ENCODE assay signal across 18 cellular contexts in genomic region chr7:6556196-6556595, GRCh38. TPM values are rescaled to one million over a fixed set of nuclear protein-coding genes. Genes with fewer than 3 reads are reported as not detected.
DNase-seq lines count a peak whose midpoint lies in the region; ATAC-seq, FAIRE-seq and TF ChIP-seq lines count a peak whose summit lies in the region.
"Had no signal": no experiment of that assay in that cellular context is flagged by ENCODE, and none has a peak within 500 bp of the region (broad histone marks: within the 10 kb centered on the region; RNA-seq: fewer than 3 reads in every experiment).

No MANE protein-coding gene starts in this region.

- H3K9ac ChIP-seq in HCT116 (ENCODE audit: low read length) = no peak overlapping the region
- no peak overlapping the region for H3K9ac ChIP-seq in GM12878 (ENCODE audit: control insufficient read depth, insufficient read depth, low read length)
- H3K9ac ChIP-seq in neural progenitor cell = no peak overlapping the region

- BruUV-seq in HCT116 (replicated peaks; lab: Mats Ljungman, UMichigan) = no TSS peak
- no TSS peak for BruUV-seq in GM12878 (replicated peaks; lab: Mats Ljungman, UMichigan)

- H3K9me3 ChIP-seq in HCT116 (ENCODE audit: control insufficient read depth in 1 of 2, insufficient read depth in 1 of 2, low read depth in 1 of 2, low read length in 2 of 2) (no peaks in the 10 kb centered on the region), GM12878 (replicated peaks; ENCODE audit: control insufficient read depth, insufficient read depth, low read length) (no peaks in the 10 kb centered on the region), neural progenitor cell (ENCODE audit: low read depth) (no peaks in the 10 kb centered on the region)
- H3K9me3 ChIP-seq: gastrocnemius medialis, SJCRH30, thoracic aorta had no signal

- H3K4me1 ChIP-seq in HCT116 (ENCODE audit: control insufficient read depth in 1 of 2, insufficient read depth in 2 of 2, low read length in 2 of 2) = peaks cover 0 to 4% of the 10 kb centered on the region in 2 experiments; a peak in 2 of 4 replicates
- H3K4me1 ChIP-seq in GM12878 (ENCODE audit: control insufficient read depth, insufficient read depth, low read length) = no peaks in the 10 kb centered on the region
- H3K4me1 ChIP-seq in neural progenitor cell = no peaks in the 10 kb centered on the region
- H3K4me1 ChIP-seq: gastrocnemius medialis had no signal

- H3K4me2 ChIP-seq in HCT116 (ENCODE audit: low read length) (no peak overlapping the region), GM12878 (ENCODE audit: control insufficient read depth, insufficient read depth) (no peak overlapping the region), neural progenitor cell (no peak overlapping the region)
- H3K4me2 ChIP-seq: smooth muscle cell had no signal

- TF ChIP-seq POLR2A in HCT116 (IDR thresholded peaks at IDR 0.05; ENCODE audit: borderline replicate concordance, extremely low read depth, insufficient read depth, insufficient read length) (no peak), GM12878 (IDR thresholded peaks at IDR 0.05; ENCODE audit: low read depth, low read length) (no peak)

- H2AFZ ChIP-seq in HCT116 (ENCODE audit: low read depth, low read length, poor library complexity, severe bottlenecking) = no peak overlapping the region
- H2AFZ ChIP-seq in GM12878 (ENCODE audit: control insufficient read depth, low read depth, low read length) = no peak overlapping the region
- no peak overlapping the region for H2AFZ ChIP-seq in neural progenitor cell (replicated peaks)

- ATAC-seq in HCT116 = peak; percentile 87
- ATAC-seq in GM12878 = peak; percentile 61
- ATAC-seq in HG03196 (IDR thresholded peaks at IDR 0.05; ENCODE audit: unreplicated experiment) = no peak
- ATAC-seq: gastrocnemius medialis, left ventricle myocardium superior had no signal

- H3K9me3 Mint-ChIP-seq in neural progenitor cell = no peaks in the 10 kb centered on the region

- intact Hi-C loops in HCT116 (cut with micrococcal nuclease) = no loop called here
- intact Hi-C loops in GM12878 (cut with micrococcal nuclease; ENCODE audit: unreplicated experiment) = no loop called here

- POLR2A ChIA-PET in HCT116 (lab: Charles Lee) (no interaction called here), GM12878 (lab: Charles Lee) (no interaction called here)

- DNase-seq in DMS 273 (lab: John Stamatoyannopoulos, UW; ENCODE audit: unreplicated experiment) (peak; percentile 32), DMS 273 treated with DMSO at 0.1 percent for 48 hours (lab: John Stamatoyannopoulos, UW) (no peak), HCT116 (ENCODE audit: low read depth, low spot score) (no peak), GM12878 (ENCODE audit: low read depth, low spot score) (no peak), neural progenitor cell (ENCODE audit: low spot score) (no peak), anterior cingulate cortex (lab: John Stamatoyannopoulos, UW) (no peak), GM03348 (ENCODE audit: low spot score) (no peak)
- DNase-seq: 8988T; activated CD8-positive, alpha-beta memory T cell treated with anti-CD3 and anti-CD28 coated beads, Interleukin-2, amount 50 U/mL, for 48 hours; dorsolateral prefrontal cortex; gastrocnemius medialis; left ventricle myocardium superior; NCI-H345; SJCRH30 had no signal

- peaks cover 14% of the 10 kb centered on the region for H3K27me3 Mint-ChIP-seq in neural progenitor cell (ENCODE audit: insufficient read depth, low read depth)

- H3K4me1 Mint-ChIP-seq in neural progenitor cell = no peaks in the 10 kb centered on the region

- H4K20me1 ChIP-seq in HCT116 (ENCODE audit: insufficient read depth) (no peaks in the 10 kb centered on the region), GM12878 (ENCODE audit: control insufficient read depth, insufficient read depth) (no peaks in the 10 kb centered on the region), neural progenitor cell (ENCODE audit: low read depth) (no peaks in the 10 kb centered on the region)

- 22% methylated on average over 6 of the region's 6 CpGs for WGBS in GM12878 (ENCODE audit: insufficient coverage, insufficient replicate concordance, low lambda C conversion rate, missing lambda C conversion rate)

- H3K27me3 ChIP-seq in HCT116 (ENCODE audit: insufficient read depth, low read length) (no peaks in the 10 kb centered on the region), GM12878 (replicated peaks in 1 of 2; ENCODE audit: control insufficient read depth in 2 of 2, insufficient read depth in 2 of 2, low read length in 1 of 2) (no peaks in the 10 kb centered on the region), neural progenitor cell (no peaks in the 10 kb centered on the region)
- H3K27me3 ChIP-seq: dorsolateral prefrontal cortex, gastrocnemius medialis had no signal

- TF ChIP-seq CTCF in HCT116 (IDR thresholded peaks at IDR 0.05 in 2 of 3, conservative IDR thresholded peaks at IDR 0.05 in 1 of 3; ENCODE audit: borderline replicate concordance in 1 of 3, insufficient read depth in 1 of 3, low read depth in 2 of 3, low read length in 2 of 3) (peak; percentile 41 to 70 (median 59); a peak in 5 of 6 replicates), GM12878 (IDR thresholded peaks at IDR 0.05 in 2 of 3, conservative IDR thresholded peaks at IDR 0.05 in 1 of 3; ENCODE audit: control insufficient read depth in 2 of 3, extremely low read depth in 1 of 3, insufficient read depth in 1 of 3, low read depth in 3 of 3, low read length in 3 of 3) (peak; percentile 27 to 41 (median 39); a peak in 5 of 6 replicates), neural progenitor cell (IDR thresholded peaks at IDR 0.05) (peak; percentile 31)

- TF ChIP-seq RAD21 in HCT116 (IDR thresholded peaks at IDR 0.05; ENCODE audit: low read depth) (peak; percentile 40), GM12878 (IDR thresholded peaks at IDR 0.05; ENCODE audit: insufficient read depth, low read depth, low read length) (peak; percentile 19; the same call in 1 of the 2 replicates)

- SMC1A ChIA-PET in GM12878 (lab: Charles Lee; ENCODE audit: uncharacterized antibody, unreplicated experiment) = no interaction called here

- H3K4me3 Mint-ChIP-seq in neural progenitor cell = no peak overlapping the region

- in situ Hi-C loops in GM12878 (cut with MboI) = no loop called here

- no peaks in the 10 kb centered on the region for H3K36me3 Mint-ChIP-seq in neural progenitor cell

- CTCF ChIA-PET in HCT116 (lab: Charles Lee) = interaction anchor here (0.8 kb wide), 1 partner anchor 9 kb away, joined by 3 read pairs; no protein-coding TSS in a partner anchor
- CTCF ChIA-PET in GM12878 (lab: Yijun Ruan, JAX) = interaction anchor here (0.8 kb wide), 1 partner anchor 40 kb away, joined by 3 read pairs; no protein-coding TSS in a partner anchor

- no peak overlapping the region for H3K27ac Mint-ChIP-seq in neural progenitor cell

- H3K36me3 ChIP-seq in HCT116 (ENCODE audit: control insufficient read depth in 1 of 2, insufficient read depth in 2 of 2, low read length in 2 of 2) (no peaks in the 10 kb centered on the region), GM12878 (ENCODE audit: control insufficient read depth in 2 of 2, insufficient read depth in 2 of 2, low read length in 1 of 2) (no peaks in the 10 kb centered on the region), neural progenitor cell (no peaks in the 10 kb centered on the region)
- H3K36me3 ChIP-seq: gastrocnemius medialis, SJCRH30, thoracic aorta had no signal

- no peak for TF ChIP-seq EP300 in GM12878 (IDR thresholded peaks at IDR 0.05; ENCODE audit: borderline replicate concordance in 1 of 2, control insufficient read depth in 1 of 2, low read depth in 2 of 2, low read length in 2 of 2)

- no peak overlapping the region for H3K4me3 ChIP-seq in HCT116 (replicated peaks in 1 of 2; ENCODE audit: low read depth in 1 of 2, low read length in 2 of 2)
- H3K4me3 ChIP-seq in GM12878 = no peak overlapping the region
- no peak overlapping the region for H3K4me3 ChIP-seq in neural progenitor cell
- H3K4me3 ChIP-seq: dorsolateral prefrontal cortex, gastrocnemius medialis, SJCRH30, smooth muscle cell, thoracic aorta had no signal

- no peaks in the 10 kb centered on the region for H3K79me2 ChIP-seq in HCT116 (ENCODE audit: insufficient read depth, low read length)
- no peaks in the 10 kb centered on the region for H3K79me2 ChIP-seq in GM12878 (ENCODE audit: control insufficient read depth, insufficient read depth, low read length)
- H3K79me2 ChIP-seq in neural progenitor cell (ENCODE audit: low read depth) = no peaks in the 10 kb centered on the region

- no peaks in the 10 kb centered on the region for H3F3A ChIP-seq in neural progenitor cell (ENCODE audit: low read depth)

- RAD21 ChIA-PET in HCT116 (lab: Charles Lee; ENCODE audit: low non-redundant PET in 1 of 2, low total read pairs in 2 of 2, uncharacterized antibody in 2 of 2, unreplicated experiment in 2 of 2) = no interaction called here
- RAD21 ChIA-PET in GM12878 (lab: Charles Lee; ENCODE audit: unreplicated experiment) = no interaction called here

- no peak for FAIRE-seq in GM12878 (lab: Jason Lieb, UNC)

- H3K9me2 ChIP-seq in HCT116 (ENCODE audit: insufficient read depth) = no peaks in the 10 kb centered on the region

- H3K27ac ChIP-seq in HCT116 (ENCODE audit: low read depth, low read length) = no peak overlapping the region
- H3K27ac ChIP-seq in GM12878 (ENCODE audit: control insufficient read depth, insufficient read depth) = no peak overlapping the region
- no peak overlapping the region for H3K27ac ChIP-seq in neural progenitor cell
- H3K27ac ChIP-seq: dorsolateral prefrontal cortex, gastrocnemius medialis, SJCRH30, thoracic aorta had no signal

RNA-seq across cellular contexts. Expression of gene GRID2IP, which starts 4.9 kb away (rescaled TPM):
- 3.2 TPM for total RNA-seq in HCT116 (2021; ENCODE audit: unreplicated experiment)
- polyA plus RNA-seq in HCT116 (2012) = 1.4 and 1.8 TPM in 2 replicates
- 0.10 TPM in 1 of 2 replicates, not detected in the other for total RNA-seq in GM12878 (2013; cell fraction: nucleolus; rRNA removed)
- total RNA-seq in GM12878 (2014; rRNA removed) = 0.05 TPM in 1 of 2 replicates, not detected in the other
- not detected in 2 replicates for total RNA-seq in GM12878 (2014; rRNA removed; fragmentation: Illumina TruSeq; extraction: Trizol)
- total RNA-seq in GM12878 (2021) = not detected in 2 replicates
- polyA plus RNA-seq in GM12878 (2011; ENCODE audit: low read depth) = not detected
- polyA plus RNA-seq in GM12878 (2011; rRNA removed) = not detected in 2 replicates
- polyA plus RNA-seq in GM12878 (2011; cell fraction: cytosol; rRNA removed) = not detected in 2 replicates
- 0.06 and 0.10 TPM in 2 replicates for polyA plus RNA-seq in GM12878 (2011; cell fraction: nucleus; rRNA removed)
- 0.06 TPM in 1 of 2 replicates, not detected in the other for polyA plus RNA-seq in GM12878 (2012)
- not detected in 2 replicates for polyA plus RNA-seq in GM12878 (2014; fragmentation: Illumina TruSeq; extraction: Trizol)
- not detected for polyA plus RNA-seq in GM12878 (2014; fragmentation: Nextera tagmentation; extraction: Ambion mirVana)
- polyA plus RNA-seq in GM12878 (2014; rRNA removed) = not detected in 2 replicates
- polyA plus RNA-seq in GM12878 (2016; fragmentation: Nextera tagmentation; extraction: Ambion mirVana) = not detected
- polyA minus RNA-seq in GM12878 (2011; rRNA and poly(A)+ RNA removed) = not detected in 2 replicates
- polyA minus RNA-seq in GM12878 (2011; cell fraction: cytosol; rRNA and poly(A)+ RNA removed) = not detected in 2 replicates
- polyA minus RNA-seq in GM12878 (2011; cell fraction: nucleus; rRNA and poly(A)+ RNA removed) = 0.12 TPM in 1 of 2 replicates, not detected in the other
- total RNA-seq in neural progenitor cell (ENCODE audit: low replicate concordance) = 0.31 TPM in 1 of 2 replicates, not detected in the other
- total RNA-seq: left ventricle myocardium superior, LHCN-M2, smooth muscle cell had no signal
- polyA plus RNA-seq: smooth muscle cell had no signal

RNA-seq across cellular contexts. Expression of gene ZDHHC4, which starts 21.1 kb away (rescaled TPM):
- total RNA-seq in HCT116 (2021; ENCODE audit: unreplicated experiment) = 59.3 TPM
- polyA plus RNA-seq in HCT116 (2012) = 70.0 and 80.4 TPM in 2 replicates
- 61.3 and 61.7 TPM in 2 replicates for total RNA-seq in GM12878 (2013; cell fraction: nucleolus; rRNA removed)
- total RNA-seq in GM12878 (2014; rRNA removed) = 31.1 and 36.0 TPM in 2 replicates
- total RNA-seq in GM12878 (2014; rRNA removed; fragmentation: Illumina TruSeq; extraction: Trizol) = 30.6 and 31.2 TPM in 2 replicates
- total RNA-seq in GM12878 (2021) = 31.8 and 34.0 TPM in 2 replicates
- 40.0 TPM for polyA plus RNA-seq in GM12878 (2011; ENCODE audit: low read depth)
- polyA plus RNA-seq in GM12878 (2011; rRNA removed) = 63.2 and 74.3 TPM in 2 replicates
- 82.6 and 102 TPM in 2 replicates for polyA plus RNA-seq in GM12878 (2011; cell fraction: cytosol; rRNA removed)
- polyA plus RNA-seq in GM12878 (2011; cell fraction: nucleus; rRNA removed) = 80.2 and 96.9 TPM in 2 replicates
- 41.3 and 42.0 TPM in 2 replicates for polyA plus RNA-seq in GM12878 (2012)
- 25.5 and 35.6 TPM in 2 replicates for polyA plus RNA-seq in GM12878 (2014; fragmentation: Illumina TruSeq; extraction: Trizol)
- polyA plus RNA-seq in GM12878 (2014; fragmentation: Nextera tagmentation; extraction: Ambion mirVana) = 10 to 100 TPM; 34.5 to 37.9 TPM
- 31.1 and 35.6 TPM in 2 replicates for polyA plus RNA-seq in GM12878 (2014; rRNA removed)
- polyA plus RNA-seq in GM12878 (2016; fragmentation: Nextera tagmentation; extraction: Ambion mirVana) = 10 to 100 TPM; 38.4 to 43.1 TPM
- polyA minus RNA-seq in GM12878 (2011; rRNA and poly(A)+ RNA removed) = 122 and 141 TPM in 2 replicates
- polyA minus RNA-seq in GM12878 (2011; cell fraction: cytosol; rRNA and poly(A)+ RNA removed) = 17.1 and 17.8 TPM in 2 replicates
- polyA minus RNA-seq in GM12878 (2011; cell fraction: nucleus; rRNA and poly(A)+ RNA removed) = 35.7 and 46.0 TPM in 2 replicates
- 75.9 and 102 TPM in 2 replicates for total RNA-seq in neural progenitor cell (ENCODE audit: low replicate concordance)

RNA-seq across cellular contexts. Expression of gene INTS15, which starts 33.6 kb away (rescaled TPM):
- total RNA-seq in HCT116 (2021; ENCODE audit: unreplicated experiment) (24.3 TPM), GM12878 (2014; rRNA removed) (25.4 and 28.9 TPM in 2 replicates), GM12878 (2014; rRNA removed; fragmentation: Illumina TruSeq; extraction: Trizol) (11.2 and 11.4 TPM in 2 replicates), GM12878 (2021) (25.4 and 28.2 TPM in 2 replicates), neural progenitor cell (ENCODE audit: low replicate concordance) (13.7 and 24.1 TPM in 2 replicates)
- polyA plus RNA-seq in HCT116 (2012) = 13.1 and 14.6 TPM in 2 replicates
- total RNA-seq in GM12878 (2013; cell fraction: nucleolus; rRNA removed) = 29.3 and 43.0 TPM in 2 replicates
- 5.8 TPM for polyA plus RNA-seq in GM12878 (2011; ENCODE audit: low read depth)
- polyA plus RNA-seq in GM12878 (2011; rRNA removed) (13.2 and 18.5 TPM in 2 replicates), GM12878 (2014; fragmentation: Illumina TruSeq; extraction: Trizol) (25.3 and 27.2 TPM in 2 replicates), GM12878 (2014; fragmentation: Nextera tagmentation; extraction: Ambion mirVana) (1 to 10 TPM in 1 of 2 experiments, under 1 TPM in 1; 0.89 to 2.4 TPM), GM12878 (2014; rRNA removed) (26.9 and 28.1 TPM in 2 replicates), GM12878 (2016; fragmentation: Nextera tagmentation; extraction: Ambion mirVana) (10 to 100 TPM; 14.9 to 15.1 TPM)
- 28.0 and 32.3 TPM in 2 replicates for polyA plus RNA-seq in GM12878 (2011; cell fraction: cytosol; rRNA removed)
- polyA plus RNA-seq in GM12878 (2011; cell fraction: nucleus; rRNA removed) = 34.2 and 49.2 TPM in 2 replicates
- polyA plus RNA-seq in GM12878 (2012) = 13.2 and 20.1 TPM in 2 replicates
- polyA minus RNA-seq in GM12878 (2011; rRNA and poly(A)+ RNA removed) = 8.1 and 22.3 TPM in 2 replicates
- 8.2 and 10.6 TPM in 2 replicates for polyA minus RNA-seq in GM12878 (2011; cell fraction: cytosol; rRNA and poly(A)+ RNA removed)
- 10.9 and 11.7 TPM in 2 replicates for polyA minus RNA-seq in GM12878 (2011; cell fraction: nucleus; rRNA and poly(A)+ RNA removed)

RNA-seq across cellular contexts. Expression of gene ZNF853, which starts 59.2 kb away (rescaled TPM):
- total RNA-seq in HCT116 (2021; ENCODE audit: unreplicated experiment) (0.05 TPM), GM12878 (2014; rRNA removed) (0.05 and 0.06 TPM in 2 replicates), GM12878 (2014; rRNA removed; fragmentation: Illumina TruSeq; extraction: Trizol) (0.04 and 0.05 TPM in 2 replicates), GM12878 (2021) (0.11 and 0.13 TPM in 2 replicates), neural progenitor cell (ENCODE audit: low replicate concordance) (6.2 and 8.2 TPM in 2 replicates)
- 0.04 and 0.09 TPM in 2 replicates for polyA plus RNA-seq in HCT116 (2012)
- total RNA-seq in GM12878 (2013; cell fraction: nucleolus; rRNA removed) = 0.61 and 0.73 TPM in 2 replicates
- polyA plus RNA-seq in GM12878 (2011; ENCODE audit: low read depth) = 0.12 TPM
- polyA plus RNA-seq in GM12878 (2011; rRNA removed) (0.17 and 0.26 TPM in 2 replicates), GM12878 (2014; fragmentation: Illumina TruSeq; extraction: Trizol) (0.04 and 0.05 TPM in 2 replicates), GM12878 (2014; fragmentation: Nextera tagmentation; extraction: Ambion mirVana) (not detected), GM12878 (2014; rRNA removed) (0.05 TPM in 1 of 2 replicates, not detected in the other), GM12878 (2016; fragmentation: Nextera tagmentation; extraction: Ambion mirVana) (under 1 TPM in 1 of 2 experiments, not detected in 1; 0.04 TPM)
- 0.25 and 0.33 TPM in 2 replicates for polyA plus RNA-seq in GM12878 (2011; cell fraction: cytosol; rRNA removed)
- polyA plus RNA-seq in GM12878 (2011; cell fraction: nucleus; rRNA removed) = 0.22 and 0.27 TPM in 2 replicates
- 0.19 and 0.25 TPM in 2 replicates for polyA plus RNA-seq in GM12878 (2012)
- 0.29 and 0.46 TPM in 2 replicates for polyA minus RNA-seq in GM12878 (2011; rRNA and poly(A)+ RNA removed)
- polyA minus RNA-seq in GM12878 (2011; cell fraction: cytosol; rRNA and poly(A)+ RNA removed) = 0.21 and 0.40 TPM in 2 replicates
- 0.12 TPM in 1 of 2 replicates, not detected in the other for polyA minus RNA-seq in GM12878 (2011; cell fraction: nucleus; rRNA and poly(A)+ RNA removed)
